ENCODE assay signal across 19 cellular contexts in the genomic region with DNA sequence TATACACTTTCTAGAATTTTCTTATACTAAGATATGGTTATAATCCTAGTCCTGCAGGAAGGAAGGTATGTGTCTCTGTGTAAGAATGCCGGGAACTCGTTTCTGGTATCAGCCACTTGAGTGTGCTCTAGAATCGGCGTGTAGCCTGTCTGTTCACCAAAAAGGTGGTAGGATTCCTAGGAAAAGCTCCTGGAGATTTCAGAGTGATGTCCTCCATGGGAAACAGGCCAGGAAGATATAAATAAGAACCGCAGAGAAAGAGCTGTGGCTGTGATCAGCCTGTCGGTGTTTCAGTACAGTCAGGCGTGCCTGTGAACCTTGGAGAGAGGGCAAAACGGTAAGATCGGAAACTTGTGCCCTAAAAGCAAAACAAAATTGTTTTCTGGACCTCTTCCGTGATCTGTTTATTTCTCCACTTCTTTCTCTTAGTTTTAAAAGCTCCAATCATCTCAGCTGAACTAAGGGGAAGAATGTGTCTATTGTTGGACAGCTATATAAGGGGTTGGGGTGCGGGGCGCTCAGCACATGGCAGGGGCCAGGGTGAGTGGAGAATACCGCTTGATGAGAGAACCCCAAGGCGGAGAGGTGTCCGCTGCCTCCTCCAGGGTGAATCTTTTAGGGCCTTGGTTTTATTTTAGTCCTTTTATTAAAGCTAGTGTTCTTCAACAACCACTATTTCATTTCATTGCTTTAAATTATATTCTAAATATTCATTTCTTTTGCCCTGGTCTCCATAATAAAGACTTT.
DNase-seq lines count a peak whose midpoint lies in the region; ATAC-seq, FAIRE-seq and TF ChIP-seq lines count a peak whose summit lies in the region.
"Had no signal": no experiment of that assay in that cellular context is flagged by ENCODE, and none has a peak within 500 bp of the region (broad histone marks: within the 10 kb centered on the region; RNA-seq: fewer than 3 reads in every experiment).

No MANE protein-coding gene starts in this region.

- no peak for FAIRE-seq in A549 (lab: Jason Lieb, UNC)
- FAIRE-seq: TTC549 had no signal

- no peak overlapping the region for H3K27ac ChIP-seq in A549
- no peak overlapping the region for H3K27ac ChIP-seq in IMR-90 (ENCODE audit: insufficient read depth, low read length)
- H3K27ac ChIP-seq in colonic mucosa = no peak overlapping the region
- H3K27ac ChIP-seq: coronary artery, lower lobe of right lung, right atrium auricular region, SJCRH30 had no signal

- BruUV-seq in IMR-90 (replicated peaks; lab: Mats Ljungman, UMichigan) = no TSS peak

- H3K4me1 ChIP-seq in A549 (no peaks in the 10 kb centered on the region), IMR-90 (ENCODE audit: control insufficient read depth, insufficient read depth, low read length) (no peaks in the 10 kb centered on the region), colonic mucosa (no peaks in the 10 kb centered on the region)
- H3K4me1 ChIP-seq: lower lobe of right lung, right atrium auricular region, SJCRH30 had no signal

- ATAC-seq in A549 (no peak), IMR-90 (ENCODE audit: low read depth) (peak; percentile 27; the same call in 1 of the 2 replicates)
- ATAC-seq: lower lobe of right lung had no signal

- H4K8ac ChIP-seq in IMR-90 (ENCODE audit: low read depth in 2 of 2, low read length in 2 of 2) = no peak overlapping the region

- no peaks in the 10 kb centered on the region for H3K79me1 ChIP-seq in IMR-90 (ENCODE audit: low read depth in 1 of 2, low read length in 2 of 2)

- H3K36me3 ChIP-seq in IMR-90 (ENCODE audit: control insufficient read depth, insufficient read depth, low read length) (no peaks in the 10 kb centered on the region), colonic mucosa (no peaks in the 10 kb centered on the region)
- H3K36me3 ChIP-seq: lower lobe of right lung, right atrium auricular region, SJCRH30, tibial nerve had no signal

- TF ChIP-seq POLR2A in A549 (IDR thresholded peaks at IDR 0.05; ENCODE audit: low read length) (no peak), IMR-90 (IDR thresholded peaks at IDR 0.05; ENCODE audit: low read depth, low read length) (no peak)

- no peak overlapping the region for H4K5ac ChIP-seq in IMR-90 (ENCODE audit: low read depth, low read length)

- H2BK120ac ChIP-seq in IMR-90 (ENCODE audit: low read depth, low read length) = no peak overlapping the region

- peak overlapping the region; percentile 25; the same call in 1 of the 3 replicates for H3K4me2 ChIP-seq in A549
- no peak overlapping the region for H3K4me2 ChIP-seq in IMR-90 (ENCODE audit: low read depth, low read length)

- no peak overlapping the region for H2BK5ac ChIP-seq in IMR-90 (ENCODE audit: low read depth, low read length, poor library complexity, severe bottlenecking)

- no peak overlapping the region for H3K56ac ChIP-seq in IMR-90 (ENCODE audit: extremely low read depth, insufficient read depth, low read length)

- no peak overlapping the region for H3K4ac ChIP-seq in IMR-90 (ENCODE audit: low read depth, low read length)

- H2AK9ac ChIP-seq in IMR-90 (replicated peaks; ENCODE audit: low read depth, low read length, poor library complexity) = no peak overlapping the region

- POLR2A ChIA-PET in A549 (lab: Yijun Ruan, JAX) (no interaction called here), IMR-90 (lab: Charles Lee; ENCODE audit: unreplicated experiment) (no interaction called here)

- H3K9me3 ChIP-seq in A549 = no peaks in the 10 kb centered on the region
- no peaks in the 10 kb centered on the region for H3K9me3 ChIP-seq in IMR-90 (ENCODE audit: control insufficient read depth, insufficient read depth, low read length)
- no peaks in the 10 kb centered on the region for H3K9me3 ChIP-seq in colonic mucosa
- H3K9me3 ChIP-seq: lower lobe of right lung, right atrium auricular region, SJCRH30, tibial nerve had no signal

- H4K91ac ChIP-seq in IMR-90 (ENCODE audit: insufficient read depth, low read depth, low read length) = no peak overlapping the region

- no peak overlapping the region for H2BK15ac ChIP-seq in IMR-90 (ENCODE audit: low read depth, low read length)

- TF ChIP-seq CTCF in A549 (IDR thresholded peaks at IDR 0.05) (no peak), IMR-90 (conservative IDR thresholded peaks at IDR 0.05; ENCODE audit: low read depth, low read length) (0 out of 2 replicates have a peak, but pooled peaks have one; percentile 6), cardiac fibroblast (IDR thresholded peaks at IDR 0.05; ENCODE audit: low read depth, low read length) (no peak), GM20000 (IDR thresholded peaks at IDR 0.05; ENCODE audit: extremely low read depth, missing control alignments) (no peak), colonic mucosa (IDR thresholded peaks at IDR 0.05) (no peak)

- no peaks in the 10 kb centered on the region for H4K20me1 ChIP-seq in IMR-90 (ENCODE audit: insufficient read depth, low read length)

- H3K4me3 ChIP-seq in A549 = no peak overlapping the region
- no peak overlapping the region for H3K4me3 ChIP-seq in IMR-90 (ENCODE audit: insufficient read depth, low read depth, low read length)
- no peak overlapping the region for H3K4me3 ChIP-seq in cardiac fibroblast (replicated peaks in 1 of 2; ENCODE audit: low read depth in 2 of 2, low read length in 2 of 2)
- H3K4me3 ChIP-seq in colonic mucosa = no peak overlapping the region
- H3K4me3 ChIP-seq: coronary artery, lower lobe of right lung, right atrium auricular region, SJCRH30 had no signal

- 41% methylated on average over 15 of the region's 15 CpGs for WGBS in A549 (ENCODE audit: missing lambda C conversion rate)
- 57% methylated on average over 6 of the region's 15 CpGs; no CpG with 5 or more reads in 1 of the 2 experiments for WGBS in IMR-90 (ENCODE audit: extremely low coverage in 2 of 2, insufficient read length in 1 of 2), 2 experiments

- no peak for TF ChIP-seq EP300 in A549 (IDR thresholded peaks at IDR 0.05)

- DNase-seq in A549 (ENCODE audit: low read depth in 1 of 2, low spot score in 1 of 2) (peak in 1 of 2 experiments; percentile 9), IMR-90 (peak; percentile 51), cardiac fibroblast (ENCODE audit: low read depth in 2 of 2) (peak; percentile 28 to 33), iPS-NIHi11 (ENCODE audit: low spot score) (peak; percentile 23), GM20000 (ENCODE audit: low spot score) (no peak), colonic mucosa (no peak), posterior vena cava (ENCODE audit: low spot score) (no peak)
- no peak for DNase-seq in activated CD4-positive, alpha-beta T cell treated with anti-CD3 and anti-CD28 coated beads, Interleukin-2, amount 50 U/mL, for 48 hours
- DNase-seq: activated CD4-positive, alpha-beta T cell treated with anti-CD3 and anti-CD28 coated beads, Interleukin-2, amount 50 U/mL, for 4 hours; erythroblast; lower lobe of right lung; NCI-H1092; NCI-H2171; SJCRH30; stimulated activated CD4-positive, alpha-beta T cell treated with anti-CD3 and anti-CD28 coated beads, Interleukin-4, amount 100 ng/mL, for 1 hour had no signal

- in situ Hi-C loops in IMR-90 (cut with MboI; ENCODE audit: low sequenced_read_pairs) = no loop called here

- dilution Hi-C loops in IMR-90 (cut with HindIII; ENCODE audit: low sequenced_read_pairs, unreplicated experiment) = no loop called here

- no peaks in the 10 kb centered on the region for H3K9me1 ChIP-seq in IMR-90 (ENCODE audit: insufficient read depth, low read length)

- 0 out of 5 replicates have a peak, but pooled peaks of 1 of the 2 experiments have one; percentile 30 for TF ChIP-seq RAD21 in A549 (conservative IDR thresholded peaks at IDR 0.05 in 1 of 2, IDR thresholded peaks at IDR 0.05 in 1 of 2)
- no peak for TF ChIP-seq RAD21 in IMR-90 (IDR thresholded peaks at IDR 0.05; ENCODE audit: low read length)

- H3K27me3 ChIP-seq in IMR-90 (ENCODE audit: control insufficient read depth, insufficient read depth, low read length) (no peaks in the 10 kb centered on the region), colonic mucosa (no peaks in the 10 kb centered on the region)
- H3K27me3 ChIP-seq: right atrium auricular region, SJCRH30, tibial nerve had no signal

- H3K18ac ChIP-seq in IMR-90 (ENCODE audit: low read depth, low read length) = no peak overlapping the region

- H3K14ac ChIP-seq in IMR-90 (replicated peaks; ENCODE audit: low read depth, low read length) = no peak overlapping the region

- H3K9ac ChIP-seq in IMR-90 (ENCODE audit: low read depth, low read length) (no peak overlapping the region), colonic mucosa (ENCODE audit: low read depth in 2 of 2, low read length in 2 of 2) (no peak overlapping the region)

- CTCF ChIA-PET in A549 (lab: Yijun Ruan, JAX) (interaction anchor here (0.6 to 0.7 kb wide), 2 partner anchors 8 to 296 kb away, joined by 3 read pairs; no protein-coding TSS in a partner anchor), IMR-90 (lab: Yijun Ruan, JAX) (interaction anchor here (0.6 kb wide), 1 partner anchor 30 kb away, joined by 3 read pairs; no protein-coding TSS in a partner anchor)

- intact Hi-C loops in IMR-90 (cut with micrococcal nuclease) = no loop called here
- intact Hi-C loops in colonic mucosa (cut with DNase I) = no loop called here
- intact Hi-C loops in posterior vena cava (cut with DNase I) = no loop called here

- H2AK5ac ChIP-seq in IMR-90 (ENCODE audit: low read depth, low read length) = no peak overlapping the region

- H2AFZ ChIP-seq in IMR-90 (replicated peaks; ENCODE audit: low read length, poor library complexity) = peak overlapping the region; percentile 36

- H3K23ac ChIP-seq in IMR-90 (ENCODE audit: low read depth, low read length) = no peak overlapping the region

- no peak overlapping the region for H2BK20ac ChIP-seq in IMR-90 (ENCODE audit: low read depth, low read length)

TF ChIP-seq in A549, 52 proteins besides CTCF, POLR2A, EP300 and RAD21:
- TF ChIP-seq SMC3 (IDR thresholded peaks at IDR 0.05) (0 out of 3 replicates have a peak, but pooled peaks have one; percentile 7), NR3C1 (IDR thresholded peaks at IDR 0.05) (no peak)
TF ChIP-seq in A549: peak in this region for 1.

TF ChIP-seq in IMR-90, 13 proteins besides CTCF, POLR2A, EP300 and RAD21 (continues in another document):
- TF ChIP-seq FOS (IDR thresholded peaks at IDR 0.05; ENCODE audit: low read depth, low read length) (no peak), CHD1 (IDR thresholded peaks at IDR 0.05; ENCODE audit: low read depth, low read length) (no peak), RCOR1 (IDR thresholded peaks at IDR 0.05; ENCODE audit: insufficient replicate concordance, low read length) (no peak), SMC3 (IDR thresholded peaks at IDR 0.05; ENCODE audit: low read depth, low read length) (no peak), CEBPB (IDR thresholded peaks at IDR 0.05; ENCODE audit: low read depth, low read length) (no peak)
- TF ChIP-seq, protein P1, sequence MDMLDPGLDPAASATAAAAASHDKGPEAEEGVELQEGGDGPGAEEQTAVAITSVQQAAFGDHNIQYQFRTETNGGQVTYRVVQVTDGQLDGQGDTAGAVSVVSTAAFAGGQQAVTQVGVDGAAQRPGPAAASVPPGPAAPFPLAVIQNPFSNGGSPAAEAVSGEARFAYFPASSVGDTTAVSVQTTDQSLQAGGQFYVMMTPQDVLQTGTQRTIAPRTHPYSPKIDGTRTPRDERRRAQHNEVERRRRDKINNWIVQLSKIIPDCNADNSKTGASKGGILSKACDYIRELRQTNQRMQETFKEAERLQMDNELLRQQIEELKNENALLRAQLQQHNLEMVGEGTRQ (IDR thresholded peaks at IDR 0.05; ENCODE audit: low read depth, low read length) = no peak

Comparison
In these comparisons a context has a peak if more than half of its experiments do, and no peak if none do; other contexts are left out.
1. DNase-seq: peak in IMR-90 (single experiment), cardiac fibroblast (2 of 2) and iPS-NIHi11 (single experiment); none in activated CD4-positive, alpha-beta T cell treated with anti-CD3 and anti-CD28 coated beads, Interleukin-2, amount 50 U/mL, for 48 hours (0 of 2), GM20000 (single experiment), colonic mucosa (single experiment) and posterior vena cava (single experiment).